8 cellular contexts compared by ENCODE assay signal in the genomic region with DNA sequence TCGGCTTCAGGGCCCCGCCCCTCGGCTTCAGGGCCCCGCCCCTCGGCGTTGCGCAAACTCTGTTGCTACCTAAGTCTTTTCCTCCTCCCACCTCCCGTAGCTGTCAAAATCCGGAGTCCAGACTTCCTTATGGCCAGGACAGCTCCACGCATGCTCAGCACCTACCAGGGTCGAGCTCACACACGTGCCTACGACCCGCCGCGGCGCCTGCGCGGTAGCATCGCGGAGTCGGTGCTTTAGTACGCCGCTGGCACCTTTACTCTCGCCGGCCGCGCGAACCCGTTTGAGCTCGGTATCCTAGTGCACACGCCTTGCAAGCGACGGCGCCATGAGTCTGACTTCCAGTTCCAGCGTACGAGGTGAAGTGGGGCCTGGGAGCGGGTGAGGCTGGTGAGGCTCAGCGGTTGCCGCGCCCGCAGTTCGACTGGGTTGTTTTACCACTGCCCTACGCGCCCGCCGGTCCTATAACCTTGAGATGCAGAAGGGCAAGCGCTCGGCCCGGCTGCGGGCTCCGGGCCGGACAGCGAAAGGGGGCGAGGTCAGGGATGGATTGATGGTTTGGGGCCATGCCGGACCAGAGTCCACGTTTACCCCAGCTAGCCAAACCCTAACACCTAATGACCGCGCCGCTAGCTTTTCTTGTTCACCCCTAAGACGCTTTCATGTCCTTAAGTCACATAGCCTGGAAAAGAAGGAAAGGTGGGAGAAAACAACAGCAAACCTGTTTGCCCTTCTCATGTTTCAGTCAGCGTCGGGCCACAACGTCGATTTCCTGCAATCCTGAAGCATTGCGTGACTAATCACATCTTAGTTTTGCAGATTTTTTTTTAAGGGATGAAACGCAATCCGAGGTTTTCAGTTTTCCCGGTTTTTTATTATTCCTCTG.
DNase-seq lines count a peak whose midpoint lies in the region; ATAC-seq and TF ChIP-seq lines count a peak whose summit lies in the region.

A gene (plus strand): TSS at position 217 of the 886 bp plus-strand sequence. CDS start 112 bp downstream, at position 329.

- peak; percentile 99 for DNase-seq in AG09319 (ENCODE audit: extremely low read depth, low read depth)
- DNase-seq in NCI-H446 treated with DMSO at 0.1 percent for 48 hours (lab: John Stamatoyannopoulos, UW): peak; percentile 95
- peak; percentile 99 for DNase-seq in cerebellar cortex (ENCODE audit: low spot score)
- DNase-seq in islet precursor cell: peak; percentile 99
- peak; percentile 87 to 91 (median 91) for DNase-seq in stimulated activated CD4-positive, alpha-beta T cell treated with anti-CD3 and anti-CD28 coated beads, Interleukin-12 subunit alpha, Interleukin-12 subunit beta, amount 100 ng/mL, for 48 hours (ENCODE audit: low read depth in 2 of 3, low spot score in 1 of 3)

- no peak for TF ChIP-seq CTCF in AG09319 (IDR thresholded peaks at IDR 0.05; ENCODE audit: low read depth, low read length)

- ATAC-seq in GM19035 (IDR thresholded peaks at IDR 0.05; ENCODE audit: unreplicated experiment) (peak; percentile 58), HG03354 (IDR thresholded peaks at IDR 0.05; ENCODE audit: poor library complexity, severe bottlenecking, unreplicated experiment) (peak; percentile 61)
- peak; percentile 74 for ATAC-seq in activated CD4-positive, CD25-positive, alpha-beta regulatory T cell treated with anti-CD3 and anti-CD28 coated beads, Interleukin-2, amount 50 U/mL, for 24 hours

Comparison
In these comparisons a context has a peak if more than half of its experiments do, and no peak if none do; other contexts are left out.
1. Peak in every context shown above with its lines: DNase-seq and ATAC-seq.